In the genomic region with DNA sequence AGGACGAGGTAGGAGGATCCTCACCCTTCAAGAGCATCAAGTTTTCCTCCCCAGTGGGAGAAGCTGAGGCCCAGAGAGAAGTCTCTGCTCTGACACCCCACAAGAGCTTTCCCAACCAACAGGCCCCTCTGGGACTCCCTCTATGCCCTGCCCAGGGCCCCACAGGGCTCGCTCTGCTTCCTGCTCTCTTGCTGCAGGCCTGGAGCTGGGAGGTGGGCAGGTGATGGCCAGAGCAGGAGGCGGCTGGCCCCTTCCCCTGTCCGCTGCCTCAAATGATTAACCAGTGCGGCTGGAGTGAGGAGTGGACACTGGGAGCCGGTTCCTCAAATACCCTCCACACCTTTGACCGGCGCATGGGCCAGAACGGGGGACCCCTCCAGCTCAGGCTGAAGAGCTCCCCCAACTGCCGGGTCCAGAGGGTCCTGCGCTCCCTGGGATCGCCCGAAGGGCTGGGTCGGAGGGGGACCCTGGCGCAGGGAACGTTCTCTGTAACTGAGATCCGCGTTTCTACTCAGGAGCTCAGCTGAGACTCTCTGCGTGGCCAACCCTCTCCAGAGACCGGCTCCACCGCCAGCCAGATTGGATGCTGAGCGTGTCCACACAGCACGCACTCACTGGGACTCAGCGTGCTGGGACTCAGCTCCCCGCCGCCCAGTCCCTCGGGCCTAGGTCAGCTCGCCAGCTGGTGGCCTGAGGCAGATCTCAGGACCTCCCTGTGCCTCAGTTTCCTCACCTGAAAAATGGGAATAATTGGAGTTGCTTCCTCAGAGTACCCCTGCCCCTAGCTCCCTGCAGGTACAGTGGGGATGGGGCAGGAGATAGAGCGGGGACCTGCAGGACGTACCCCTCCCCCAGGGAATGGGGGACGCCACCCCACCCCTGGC, we compare ENCODE assay signal across 1 cellular context.
TF ChIP-seq lines count a peak whose summit lies in the region.

No MANE protein-coding gene starts in this region.

TF ChIP-seq in GM12878, 131 proteins besides CTCF, POLR2A, EP300 and RAD21 (continued from another document):
- TF ChIP-seq, protein P1, sequence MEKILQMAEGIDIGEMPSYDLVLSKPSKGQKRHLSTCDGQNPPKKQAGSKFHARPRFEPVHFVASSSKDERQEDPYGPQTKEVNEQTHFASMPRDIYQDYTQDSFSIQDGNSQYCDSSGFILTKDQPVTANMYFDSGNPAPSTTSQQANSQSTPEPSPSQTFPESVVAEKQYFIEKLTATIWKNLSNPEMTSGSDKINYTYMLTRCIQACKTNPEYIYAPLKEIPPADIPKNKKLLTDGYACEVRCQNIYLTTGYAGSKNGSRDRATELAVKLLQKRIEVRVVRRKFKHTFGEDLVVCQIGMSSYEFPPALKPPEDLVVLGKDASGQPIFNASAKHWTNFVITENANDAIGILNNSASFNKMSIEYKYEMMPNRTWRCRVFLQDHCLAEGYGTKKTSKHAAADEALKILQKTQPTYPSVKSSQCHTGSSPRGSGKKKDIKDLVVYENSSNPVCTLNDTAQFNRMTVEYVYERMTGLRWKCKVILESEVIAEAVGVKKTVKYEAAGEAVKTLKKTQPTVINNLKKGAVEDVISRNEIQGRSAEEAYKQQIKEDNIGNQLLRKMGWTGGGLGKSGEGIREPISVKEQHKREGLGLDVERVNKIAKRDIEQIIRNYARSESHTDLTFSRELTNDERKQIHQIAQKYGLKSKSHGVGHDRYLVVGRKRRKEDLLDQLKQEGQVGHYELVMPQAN (conservative IDR thresholded peaks at IDR 0.05) = no peak
- TF ChIP-seq SPI1 (IDR thresholded peaks at IDR 0.05; ENCODE audit: borderline replicate concordance, insufficient read depth, low read depth, low read length) (no peak), CBX5 (IDR thresholded peaks at IDR 0.05; ENCODE audit: low read depth) (no peak), SREBF1 (IDR thresholded peaks at IDR 0.05; ENCODE audit: low read length) (no peak), GABPA (IDR thresholded peaks at IDR 0.05; ENCODE audit: low read depth) (no peak), JUND (IDR thresholded peaks at IDR 0.05; ENCODE audit: low read depth, low read length) (no peak), BCL11A (IDR thresholded peaks at IDR 0.05; ENCODE audit: low read depth, low read length) (no peak), RB1 (IDR thresholded peaks at IDR 0.05; ENCODE audit: borderline replicate concordance) (no peak), HDGF (IDR thresholded peaks at IDR 0.05) (no peak), TBL1XR1 (IDR thresholded peaks at IDR 0.05; ENCODE audit: low read depth, low read length) (no peak), CEBPB (IDR thresholded peaks at IDR 0.05; ENCODE audit: borderline replicate concordance in 1 of 2, low read depth in 2 of 2, low read length in 2 of 2) (no peak), BACH1 (IDR thresholded peaks at IDR 0.05; ENCODE audit: borderline replicate concordance) (no peak), PAX8 (IDR thresholded peaks at IDR 0.05) (no peak)
- TF ChIP-seq, protein P2, sequence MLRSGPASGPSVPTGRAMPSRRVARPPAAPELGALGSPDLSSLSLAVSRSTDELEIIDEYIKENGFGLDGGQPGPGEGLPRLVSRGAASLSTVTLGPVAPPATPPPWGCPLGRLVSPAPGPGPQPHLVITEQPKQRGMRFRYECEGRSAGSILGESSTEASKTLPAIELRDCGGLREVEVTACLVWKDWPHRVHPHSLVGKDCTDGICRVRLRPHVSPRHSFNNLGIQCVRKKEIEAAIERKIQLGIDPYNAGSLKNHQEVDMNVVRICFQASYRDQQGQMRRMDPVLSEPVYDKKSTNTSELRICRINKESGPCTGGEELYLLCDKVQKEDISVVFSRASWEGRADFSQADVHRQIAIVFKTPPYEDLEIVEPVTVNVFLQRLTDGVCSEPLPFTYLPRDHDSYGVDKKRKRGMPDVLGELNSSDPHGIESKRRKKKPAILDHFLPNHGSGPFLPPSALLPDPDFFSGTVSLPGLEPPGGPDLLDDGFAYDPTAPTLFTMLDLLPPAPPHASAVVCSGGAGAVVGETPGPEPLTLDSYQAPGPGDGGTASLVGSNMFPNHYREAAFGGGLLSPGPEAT (IDR thresholded peaks at IDR 0.05; ENCODE audit: low read depth) = no peak
- TF ChIP-seq, protein P3, sequence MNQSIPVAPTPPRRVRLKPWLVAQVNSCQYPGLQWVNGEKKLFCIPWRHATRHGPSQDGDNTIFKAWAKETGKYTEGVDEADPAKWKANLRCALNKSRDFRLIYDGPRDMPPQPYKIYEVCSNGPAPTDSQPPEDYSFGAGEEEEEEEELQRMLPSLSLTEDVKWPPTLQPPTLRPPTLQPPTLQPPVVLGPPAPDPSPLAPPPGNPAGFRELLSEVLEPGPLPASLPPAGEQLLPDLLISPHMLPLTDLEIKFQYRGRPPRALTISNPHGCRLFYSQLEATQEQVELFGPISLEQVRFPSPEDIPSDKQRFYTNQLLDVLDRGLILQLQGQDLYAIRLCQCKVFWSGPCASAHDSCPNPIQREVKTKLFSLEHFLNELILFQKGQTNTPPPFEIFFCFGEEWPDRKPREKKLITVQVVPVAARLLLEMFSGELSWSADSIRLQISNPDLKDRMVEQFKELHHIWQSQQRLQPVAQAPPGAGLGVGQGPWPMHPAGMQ (IDR thresholded peaks at IDR 0.05; ENCODE audit: borderline replicate concordance) = no peak
- TF ChIP-seq, protein P4, sequence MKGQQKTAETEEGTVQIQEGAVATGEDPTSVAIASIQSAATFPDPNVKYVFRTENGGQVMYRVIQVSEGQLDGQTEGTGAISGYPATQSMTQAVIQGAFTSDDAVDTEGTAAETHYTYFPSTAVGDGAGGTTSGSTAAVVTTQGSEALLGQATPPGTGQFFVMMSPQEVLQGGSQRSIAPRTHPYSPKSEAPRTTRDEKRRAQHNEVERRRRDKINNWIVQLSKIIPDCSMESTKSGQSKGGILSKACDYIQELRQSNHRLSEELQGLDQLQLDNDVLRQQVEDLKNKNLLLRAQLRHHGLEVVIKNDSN (IDR thresholded peaks at IDR 0.05; ENCODE audit: borderline replicate concordance, extremely low read length, insufficient read depth, low read depth, low read length) = no peak
- TF ChIP-seq, protein P5, sequence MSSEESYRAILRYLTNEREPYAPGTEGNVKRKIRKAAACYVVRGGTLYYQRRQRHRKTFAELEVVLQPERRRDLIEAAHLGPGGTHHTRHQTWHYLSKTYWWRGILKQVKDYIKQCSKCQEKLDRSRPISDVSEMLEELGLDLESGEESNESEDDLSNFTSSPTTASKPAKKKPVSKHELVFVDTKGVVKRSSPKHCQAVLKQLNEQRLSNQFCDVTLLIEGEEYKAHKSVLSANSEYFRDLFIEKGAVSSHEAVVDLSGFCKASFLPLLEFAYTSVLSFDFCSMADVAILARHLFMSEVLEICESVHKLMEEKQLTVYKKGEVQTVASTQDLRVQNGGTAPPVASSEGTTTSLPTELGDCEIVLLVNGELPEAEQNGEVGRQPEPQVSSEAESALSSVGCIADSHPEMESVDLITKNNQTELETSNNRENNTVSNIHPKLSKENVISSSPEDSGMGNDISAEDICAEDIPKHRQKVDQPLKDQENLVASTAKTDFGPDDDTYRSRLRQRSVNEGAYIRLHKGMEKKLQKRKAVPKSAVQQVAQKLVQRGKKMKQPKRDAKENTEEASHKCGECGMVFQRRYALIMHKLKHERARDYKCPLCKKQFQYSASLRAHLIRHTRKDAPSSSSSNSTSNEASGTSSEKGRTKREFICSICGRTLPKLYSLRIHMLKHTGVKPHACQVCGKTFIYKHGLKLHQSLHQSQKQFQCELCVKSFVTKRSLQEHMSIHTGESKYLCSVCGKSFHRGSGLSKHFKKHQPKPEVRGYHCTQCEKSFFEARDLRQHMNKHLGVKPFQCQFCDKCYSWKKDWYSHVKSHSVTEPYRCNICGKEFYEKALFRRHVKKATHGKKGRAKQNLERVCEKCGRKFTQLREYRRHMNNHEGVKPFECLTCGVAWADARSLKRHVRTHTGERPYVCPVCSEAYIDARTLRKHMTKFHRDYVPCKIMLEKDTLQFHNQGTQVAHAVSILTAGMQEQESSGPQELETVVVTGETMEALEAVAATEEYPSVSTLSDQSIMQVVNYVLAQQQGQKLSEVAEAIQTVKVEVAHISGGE (CRISPR knock-in tag; IDR thresholded peaks at IDR 0.05) = no peak
